In the genomic region with DNA sequence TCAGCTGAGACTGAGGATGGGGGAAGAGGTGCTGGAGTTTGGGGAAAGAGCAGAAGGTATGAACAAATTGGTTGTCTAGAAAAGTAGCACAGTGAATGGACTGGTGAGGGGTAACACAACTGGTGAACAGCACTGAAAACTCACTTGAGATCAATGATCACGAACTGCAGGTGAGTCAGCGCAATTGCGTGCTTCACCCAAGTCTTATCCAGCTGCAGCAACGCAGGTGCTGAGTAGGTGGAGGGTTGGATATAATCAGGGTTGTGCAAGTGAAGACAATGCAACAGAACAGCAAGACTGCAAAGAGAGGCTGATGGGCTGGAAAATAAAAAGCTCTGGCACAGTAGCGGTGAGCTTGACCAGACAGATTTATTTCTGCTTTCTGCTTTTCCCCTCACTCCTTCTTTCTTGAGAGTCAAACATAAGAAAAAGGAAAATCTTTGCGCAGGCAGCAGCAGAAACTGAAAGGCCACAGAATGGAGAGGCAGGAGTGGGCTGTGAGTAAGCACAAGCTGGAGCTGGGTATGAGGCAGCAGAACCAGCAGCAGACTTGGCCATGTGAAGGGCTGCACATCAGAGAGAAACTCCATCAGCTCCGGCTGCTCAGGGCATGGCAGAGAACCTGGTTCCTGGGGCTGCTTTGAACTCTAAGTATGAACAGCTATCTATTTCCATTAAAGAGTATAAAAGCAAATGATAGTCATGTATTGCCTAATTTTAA, we compare ENCODE assay signal across 16 cellular contexts.
DNase-seq lines count a peak whose midpoint lies in the region; ATAC-seq and TF ChIP-seq lines count a peak whose summit lies in the region.
"Had no signal": no experiment of that assay in that cellular context is flagged by ENCODE, and none has a peak within 500 bp of the region (broad histone marks: within the 10 kb centered on the region; RNA-seq: fewer than 3 reads in every experiment).

No MANE protein-coding gene starts in this region.

- no peaks in the 10 kb centered on the region for H3K27me3 ChIP-seq in GM23338 (ENCODE audit: insufficient read depth)
- no peaks in the 10 kb centered on the region for H3K27me3 ChIP-seq in PC-9 (ENCODE audit: insufficient read depth, low read depth)
- H3K27me3 ChIP-seq in foreskin keratinocyte = peaks cover 18% of the 10 kb centered on the region
- H3K27me3 ChIP-seq: adrenal gland had no signal

- no peaks in the 10 kb centered on the region for H3K36me3 ChIP-seq in GM23338 (ENCODE audit: insufficient read depth)
- H3K36me3 ChIP-seq in PC-9 (ENCODE audit: low read depth) = no peaks in the 10 kb centered on the region
- H3K36me3 ChIP-seq: adrenal gland had no signal

- H3F3A ChIP-seq in GM23338 (replicated peaks; ENCODE audit: low read depth) (no peaks in the 10 kb centered on the region), PC-9 (ENCODE audit: insufficient read depth, low read depth) (peaks cover 8% of the 10 kb centered on the region; the same call in 1 of the 2 replicates)

- POLR2A ChIA-PET in PC-9 (lab: Charles Lee; ENCODE audit: unreplicated experiment) = no interaction called here
- POLR2A ChIA-PET in activated CD4-positive, alpha-beta memory T cell treated with anti-CD3 and anti-CD28 coated beads for 36 hours (lab: Charles Lee) = no interaction called here

- H3K4me1 ChIP-seq in GM23338 (ENCODE audit: insufficient read depth) = peaks cover 19% of the 10 kb centered on the region; the same call in 1 of the 2 replicates
- peaks cover 7% of the 10 kb centered on the region; the same call in 1 of the 2 replicates for H3K4me1 ChIP-seq in PC-9 (replicated peaks; ENCODE audit: insufficient read depth)
- H3K4me1 ChIP-seq in foreskin keratinocyte = no peaks in the 10 kb centered on the region

- CTCF ChIA-PET in PC-9 (lab: Charles Lee) = no interaction called here
- CTCF ChIA-PET in activated CD4-positive, alpha-beta memory T cell treated with anti-CD3 and anti-CD28 coated beads for 36 hours (lab: Charles Lee) = no interaction called here

- H3K4me1 Mint-ChIP-seq in GM23338 = peaks cover 17% of the 10 kb centered on the region
- no peaks in the 10 kb centered on the region for H3K4me1 Mint-ChIP-seq in activated CD4-positive, alpha-beta memory T cell treated with anti-CD3 and anti-CD28 coated beads for 36 hours (ENCODE audit: low read depth)
- H3K4me1 Mint-ChIP-seq: B cell had no signal

- H3K9me2 ChIP-seq in GM23338 (ENCODE audit: insufficient read depth) (no peaks in the 10 kb centered on the region), PC-9 (ENCODE audit: insufficient read depth) (no peaks in the 10 kb centered on the region)

- H3K27ac ChIP-seq in GM23338 (ENCODE audit: low read depth) (no peak overlapping the region), PC-9 (peak overlapping the region; percentile 48), foreskin keratinocyte (no peak overlapping the region)
- H3K27ac ChIP-seq: adrenal gland had no signal

- peak; percentile 45 for DNase-seq in GM23338 (ENCODE audit: low spot score)
- peak in 1 of 2 experiments; percentile 70 for DNase-seq in PC-9
- no peak for DNase-seq in foreskin keratinocyte
- peak; percentile 76 for DNase-seq in putamen (ENCODE audit: low spot score)
- no peak for DNase-seq in GDM1 (lab: John Stamatoyannopoulos, UW)
- DNase-seq in AML-193 (lab: John Stamatoyannopoulos, UW) = no peak
- no peak for DNase-seq in NCI-H524 (lab: John Stamatoyannopoulos, UW)
- DNase-seq in activated CD4-positive, alpha-beta memory T cell treated with anti-CD3 and anti-CD28 coated beads for 36 hours = no peak
- DNase-seq: adrenal gland, cerebellar nuclear complex, HCEC 1CT, NCI-H2081 treated with DMSO at 0.1 percent for 48 hours, Right ventricle myocardium superior, T-helper 1 cell had no signal

- no peaks in the 10 kb centered on the region for H3K9me3 ChIP-seq in PC-9 (ENCODE audit: insufficient read depth, low read depth)
- H3K9me3 ChIP-seq: adrenal gland had no signal

- TF ChIP-seq CTCF in GM23338 (conservative IDR thresholded peaks at IDR 0.05; ENCODE audit: low read depth in 2 of 2) = no peak
- TF ChIP-seq CTCF in PC-9 (conservative IDR thresholded peaks at IDR 0.05) = no peak
- no peak for TF ChIP-seq CTCF in foreskin keratinocyte (conservative IDR thresholded peaks at IDR 0.05)

- BruUV-seq in PC-9 (replicated peaks; lab: Mats Ljungman, UMichigan) = no TSS peak

- H3K4me2 ChIP-seq in GM23338 (no peak overlapping the region), PC-9 (peak overlapping the region; percentile 43)

- H2AFZ ChIP-seq in GM23338 (no peak overlapping the region), PC-9 (no peak overlapping the region)

- H3K4me3 ChIP-seq in GM23338 = no peak overlapping the region
- no peak overlapping the region for H3K4me3 ChIP-seq in PC-9
- H3K4me3 ChIP-seq: adrenal gland had no signal

- peaks cover 4% of the 10 kb centered on the region for H3K27me3 Mint-ChIP-seq in GM23338 (ENCODE audit: insufficient read depth, low read depth, poor library complexity)
- peaks cover 15% of the 10 kb centered on the region for H3K27me3 Mint-ChIP-seq in activated CD4-positive, alpha-beta memory T cell treated with anti-CD3 and anti-CD28 coated beads for 36 hours

- no peaks in the 10 kb centered on the region for H3K9me3 Mint-ChIP-seq in GM23338
- H3K9me3 Mint-ChIP-seq in activated CD4-positive, alpha-beta memory T cell treated with anti-CD3 and anti-CD28 coated beads for 36 hours = no peaks in the 10 kb centered on the region
- H3K9me3 Mint-ChIP-seq: nephron had no signal

- H4K20me1 ChIP-seq in GM23338 (replicated peaks; ENCODE audit: insufficient read depth) = no peaks in the 10 kb centered on the region
- no peaks in the 10 kb centered on the region for H4K20me1 ChIP-seq in PC-9 (ENCODE audit: insufficient read depth)

- intact Hi-C loops in PC-9 (cut with micrococcal nuclease; ENCODE audit: unreplicated experiment) = no loop called here
- intact Hi-C loops in activated CD4-positive, alpha-beta memory T cell treated with anti-CD3 and anti-CD28 coated beads for 36 hours (cut with micrococcal nuclease) = no loop called here

- peak overlapping the region; percentile 45 for H3K27ac Mint-ChIP-seq in GM23338
- H3K27ac Mint-ChIP-seq in activated CD4-positive, alpha-beta memory T cell treated with anti-CD3 and anti-CD28 coated beads for 36 hours = no peak overlapping the region
- H3K27ac Mint-ChIP-seq: B cell, nephron had no signal

- ATAC-seq in GM23338 (peak; percentile 84), foreskin keratinocyte (peak; percentile 67)

- H3K4me3 Mint-ChIP-seq in GM23338 = no peak overlapping the region
- H3K4me3 Mint-ChIP-seq in activated CD4-positive, alpha-beta memory T cell treated with anti-CD3 and anti-CD28 coated beads for 36 hours = no peak overlapping the region
- H3K4me3 Mint-ChIP-seq: B cell, nephron had no signal

- H3K79me2 ChIP-seq in GM23338 (replicated peaks; ENCODE audit: insufficient read depth) = no peaks in the 10 kb centered on the region
- no peaks in the 10 kb centered on the region for H3K79me2 ChIP-seq in PC-9 (ENCODE audit: low read depth)

- no peaks in the 10 kb centered on the region for H3K36me3 Mint-ChIP-seq in GM23338 (ENCODE audit: low read depth)
- H3K36me3 Mint-ChIP-seq in activated CD4-positive, alpha-beta memory T cell treated with anti-CD3 and anti-CD28 coated beads for 36 hours = no peaks in the 10 kb centered on the region

Comparison
In these comparisons a context has a peak if more than half of its experiments do, and no peak if none do; other contexts are left out.
1. DNase-seq: peak in GM23338 (single experiment) and putamen (single experiment); none in foreskin keratinocyte (0 of 2), GDM1 (single experiment), AML-193 (0 of 2), NCI-H524 (0 of 2) and activated CD4-positive, alpha-beta memory T cell treated with anti-CD3 and anti-CD28 coated beads for 36 hours (single experiment).